4 cellular contexts compared by ENCODE assay signal in genomic region chr14:76006253-76006652, GRCh38.
"Had no signal": no experiment of that assay in that cellular context is flagged by ENCODE, and none has a peak within 500 bp of the region (broad histone marks: within the 10 kb centered on the region; RNA-seq: fewer than 3 reads in every experiment).

No MANE protein-coding gene starts in this region.

- H2AFZ ChIP-seq: GM23338 had no signal

- ATAC-seq: GM23338 had no signal

- H3K4me2 ChIP-seq: GM23338 had no signal

- H3K4me3 ChIP-seq: GM23338 had no signal

- H3K4me3 Mint-ChIP-seq: GM23338, H9 had no signal

- H3K4me1 Mint-ChIP-seq: GM23338, H9 had no signal

- DNase-seq: H9, HCEC 1CT, IMR-90 had no signal

- H3K27ac Mint-ChIP-seq: GM23338, H9 had no signal
